In the genomic region with DNA sequence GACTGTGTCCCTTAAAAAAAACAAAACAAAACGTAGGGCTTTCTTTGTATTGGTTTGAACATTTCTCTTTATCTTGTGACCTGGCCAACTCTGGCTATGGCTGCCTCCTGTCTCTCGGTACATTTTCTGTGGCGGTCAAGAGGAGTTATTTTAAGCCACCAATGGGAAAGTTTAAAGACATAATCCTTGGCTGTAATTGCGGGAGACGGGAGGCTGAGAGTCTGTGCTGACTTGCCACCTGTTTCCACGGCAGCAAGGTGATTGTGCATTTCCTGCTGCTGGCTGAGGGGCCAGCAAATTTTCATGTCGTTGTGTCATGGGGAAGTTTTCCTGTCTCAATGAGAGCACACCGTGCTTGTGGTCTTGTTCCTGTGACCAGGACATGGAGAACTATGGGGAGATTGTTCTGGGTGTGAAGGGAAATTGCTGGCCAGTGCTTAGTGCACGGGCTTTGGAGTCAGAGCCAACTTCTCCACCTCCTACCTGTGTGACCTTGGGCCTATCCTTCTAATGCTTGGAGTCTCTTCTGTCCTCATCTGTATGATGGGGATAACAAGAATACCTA, we compare ENCODE assay signal across 8 cellular contexts. TPM values are rescaled to one million over a fixed set of nuclear protein-coding genes. Genes with fewer than 3 reads are reported as not detected.
DNase-seq lines count a peak whose midpoint lies in the region; ATAC-seq and TF ChIP-seq lines count a peak whose summit lies in the region.

No MANE protein-coding gene starts in this region.

- no peaks in the 10 kb centered on the region for H3K27me3 Mint-ChIP-seq in MCF 10A (ENCODE audit: insufficient read depth, unreplicated experiment)

- H3F3A ChIP-seq in PC-9 (ENCODE audit: insufficient read depth, low read depth) = peaks cover 50% of the 10 kb centered on the region

- TF ChIP-seq CTCF in breast epithelium (IDR thresholded peaks at IDR 0.05) = no peak
- no peak for TF ChIP-seq CTCF in MCF 10A (IDR thresholded peaks at IDR 0.05; ENCODE audit: unreplicated experiment)
- no peak for TF ChIP-seq CTCF in PC-9 (conservative IDR thresholded peaks at IDR 0.05)

- TF ChIP-seq POLR2A in breast epithelium (IDR thresholded peaks at IDR 0.05) = no peak

- H3K4me2 ChIP-seq in PC-9 = peak overlapping the region; percentile 45

- H3K9me3 ChIP-seq in breast epithelium (no peaks in the 10 kb centered on the region), PC-9 (ENCODE audit: insufficient read depth, low read depth) (no peaks in the 10 kb centered on the region)

- CTCF ChIA-PET in MCF 10A (lab: Yijun Ruan, JAX) = interaction anchor here (0.5 to 2.1 kb wide), 3 partner anchors 95 to 1471 kb away, joined by 3 to 7 read pairs (median 3); no protein-coding TSS in a partner anchor
- CTCF ChIA-PET in PC-9 (lab: Charles Lee) = no interaction called here

- H3K4me3 Mint-ChIP-seq in MCF 10A (ENCODE audit: unreplicated experiment) = no peak overlapping the region

- peak overlapping the region; percentile 76 to 82 for H3K27ac ChIP-seq in breast epithelium
- peak overlapping the region; percentile 62 for H3K27ac ChIP-seq in PC-9
- H3K27ac ChIP-seq in rectal smooth muscle tissue (ENCODE audit: low read depth, low read length) = no peak overlapping the region

- no peaks in the 10 kb centered on the region for H3K9me3 Mint-ChIP-seq in MCF 10A (ENCODE audit: unreplicated experiment)

- H3K9ac ChIP-seq in rectal smooth muscle tissue (ENCODE audit: low read length) = no peak overlapping the region

- no peak overlapping the region for H2AFZ ChIP-seq in PC-9

- H3K36me3 Mint-ChIP-seq in MCF 10A (ENCODE audit: insufficient read depth, unreplicated experiment) = peaks cover 6% of the 10 kb centered on the region

- H3K4me3 ChIP-seq in breast epithelium (peak overlapping the region in 1 of 3 donors; percentile 12), PC-9 (no peak overlapping the region), rectal smooth muscle tissue (ENCODE audit: low read length) (peak overlapping the region; percentile 3)

- H3K4me1 Mint-ChIP-seq in MCF 10A (ENCODE audit: insufficient read depth, unreplicated experiment) = peaks cover 5% of the 10 kb centered on the region

- no peaks in the 10 kb centered on the region for H3K36me3 ChIP-seq in breast epithelium
- H3K36me3 ChIP-seq in PC-9 (ENCODE audit: low read depth) = 0 out of 2 replicates have a peak, but pooled peaks cover 5% of the 10 kb centered on the region
- no peaks in the 10 kb centered on the region for H3K36me3 ChIP-seq in rectal smooth muscle tissue (ENCODE audit: control insufficient read depth, insufficient read depth, low read length)

- no peaks in the 10 kb centered on the region for H3K9me2 ChIP-seq in PC-9 (ENCODE audit: insufficient read depth)

- peaks cover 91% of the 10 kb centered on the region for H3K79me2 ChIP-seq in PC-9 (ENCODE audit: low read depth)

- BruUV-seq in MCF 10A (replicated peaks; lab: Mats Ljungman, UMichigan) (no TSS peak), PC-9 (replicated peaks; lab: Mats Ljungman, UMichigan) (no TSS peak)

- H4K20me1 ChIP-seq in PC-9 (ENCODE audit: insufficient read depth) = no peaks in the 10 kb centered on the region

- DNase-seq in breast epithelium (ENCODE audit: low spot score in 2 of 2) = peak in 1 of 2 donors; percentile 69
- no peak for DNase-seq in MCF 10A (ENCODE audit: unreplicated experiment)
- peak; percentile 70 to 73 for DNase-seq in PC-9
- DNase-seq in AML-193 (lab: John Stamatoyannopoulos, UW) = no peak
- no peak for DNase-seq in hippocampal formation (lab: John Stamatoyannopoulos, UW)

- no peak overlapping the region for H3K27ac Mint-ChIP-seq in MCF 10A (ENCODE audit: low read depth, unreplicated experiment)

- POLR2A ChIA-PET in MCF 10A (lab: Yijun Ruan, JAX) (no interaction called here), PC-9 (lab: Charles Lee; ENCODE audit: unreplicated experiment) (no interaction called here)

- intact Hi-C loops in breast epithelium (cut with DNase I; ENCODE audit: low total_unique reads) (no loop called here), MCF 10A (cut with micrococcal nuclease) (no loop called here), PC-9 (cut with micrococcal nuclease; ENCODE audit: unreplicated experiment) (loop anchor here (2.0 to 5.0 kb wide), 2 partner anchors 15 to 74 kb away; no protein-coding TSS in a partner anchor)

- H3K4me1 ChIP-seq in breast epithelium (no peaks in the 10 kb centered on the region), PC-9 (replicated peaks; ENCODE audit: insufficient read depth) (peaks cover 59% of the 10 kb centered on the region), rectal smooth muscle tissue (ENCODE audit: control insufficient read depth, insufficient read depth, low read length) (no peaks in the 10 kb centered on the region)

- ATAC-seq in esophagus mucosa (peak; percentile 32), HG03521 (IDR thresholded peaks at IDR 0.05; ENCODE audit: unreplicated experiment) (no peak)

- H3K27me3 ChIP-seq in breast epithelium (no peaks in the 10 kb centered on the region), PC-9 (ENCODE audit: insufficient read depth, low read depth) (no peaks in the 10 kb centered on the region), rectal smooth muscle tissue (ENCODE audit: control insufficient read depth, insufficient read depth, low read length) (no peaks in the 10 kb centered on the region)

RNA-seq across cellular contexts. Expression of a gene that starts 11.0 kb away (rescaled TPM):
- total RNA-seq in breast epithelium (10 to 100 TPM; 14.6 to 15.7 (median 14.7) TPM), MCF 10A (2022) (0.30 and 0.61 TPM in 2 replicates), PC-9 (2021) (43.3 and 43.7 TPM in 2 replicates), esophagus mucosa (2.0 TPM)

Comparison
In these comparisons a context has a peak if more than half of its experiments do, and no peak if none do; other contexts are left out.
1. DNase-seq: peak in PC-9 (2 of 2); none in MCF 10A (single experiment), AML-193 (0 of 2) and hippocampal formation (0 of 2).